Comparison of ENCODE assay signal across 1 cellular context in genomic region chr11:126452718-126453117, GRCh38.
TF ChIP-seq lines count a peak whose summit lies in the region.

No MANE protein-coding gene starts in this region.

TF ChIP-seq in GM23338, 12 proteins besides CTCF, POLR2A, EP300 and RAD21 (continued from another document):
- no peak for TF ChIP-seq ZNF462 (CRISPR knock-in tag; IDR thresholded peaks at IDR 0.05)
- TF ChIP-seq CREB1 (CRISPR knock-in tag; IDR thresholded peaks at IDR 0.05; ENCODE audit: low read depth): no peak
- TF ChIP-seq ZNF331 (CRISPR knock-in tag; IDR thresholded peaks at IDR 0.05; ENCODE audit: low read depth): no peak
- TF ChIP-seq EZH2 (IDR thresholded peaks at IDR 0.05; ENCODE audit: low read depth, unreplicated experiment): no peak
